13 cellular contexts compared by ENCODE assay signal in the genomic region with DNA sequence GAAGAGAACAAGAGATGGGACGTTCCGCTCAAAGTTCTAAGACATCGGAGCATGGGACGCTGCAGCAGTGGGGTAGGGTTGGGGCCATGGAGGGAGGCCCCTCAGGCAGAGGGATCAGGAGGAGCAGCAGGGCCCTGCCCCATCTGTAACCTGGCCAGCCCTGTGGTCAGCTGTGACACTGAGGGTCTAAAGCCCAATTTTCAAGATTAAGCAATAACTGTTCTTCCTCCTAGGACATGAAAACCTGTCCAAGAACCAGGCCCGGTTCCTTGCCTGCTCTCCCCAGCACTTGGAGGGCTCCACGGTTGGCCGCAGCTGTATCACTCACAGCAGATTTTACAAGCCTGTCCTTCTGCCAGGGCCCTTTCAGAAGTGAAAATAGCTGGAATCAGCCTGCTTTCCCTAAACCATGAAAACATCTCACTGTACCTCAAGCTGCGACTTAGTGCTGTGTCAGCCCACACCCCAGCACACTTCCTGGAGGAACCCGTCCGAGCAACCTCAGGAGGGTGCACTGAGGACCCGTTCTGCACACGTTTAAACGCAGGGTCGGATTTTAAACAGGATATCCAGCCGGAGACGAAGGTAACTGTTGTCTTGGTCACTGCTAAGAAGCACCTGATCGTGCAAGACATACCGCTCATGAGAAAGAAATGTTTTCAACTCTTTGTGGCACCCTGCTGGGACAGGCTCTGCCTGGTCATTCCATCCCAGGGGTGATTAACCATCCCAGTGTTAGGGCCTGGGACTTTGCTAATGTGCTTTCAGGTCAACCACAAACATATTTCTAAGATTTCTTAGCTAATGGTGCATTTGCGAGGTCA.
DNase-seq lines count a peak whose midpoint lies in the region; ATAC-seq, FAIRE-seq and TF ChIP-seq lines count a peak whose summit lies in the region.
"Had no signal": no experiment of that assay in that cellular context is flagged by ENCODE, and none has a peak within 500 bp of the region (broad histone marks: within the 10 kb centered on the region; RNA-seq: fewer than 3 reads in every experiment).

No MANE protein-coding gene starts in this region.

- no peak for FAIRE-seq in H54 (lab: Jason Lieb, UNC)
- FAIRE-seq: GM12878, keratinocyte, TTC549 had no signal

- ATAC-seq in left ventricle myocardium superior (peak; percentile 83), HG03135 (IDR thresholded peaks at IDR 0.05; ENCODE audit: unreplicated experiment) (no peak), HG02885 (IDR thresholded peaks at IDR 0.05; ENCODE audit: poor library complexity, unreplicated experiment) (no peak)
- ATAC-seq: activated T-helper 17 cell treated with anti-CD3 and anti-CD28 coated beads, Interleukin-2, amount 50 U/mL, for 72 hours; GM12878 had no signal

- peak; percentile 85 for DNase-seq in DMS79 (lab: John Stamatoyannopoulos, UW)
- peak; percentile 20 for DNase-seq in T1000 (lab: John Stamatoyannopoulos, UW)
- peak; percentile 77 for DNase-seq in left ventricle myocardium superior
- DNase-seq in posterior vena cava (ENCODE audit: low spot score): peak; percentile 91
- no peak for DNase-seq in NCI-H1105 (lab: John Stamatoyannopoulos, UW)
- DNase-seq in H54 (ENCODE audit: insufficient read length, low spot score): no peak
- DNase-seq: NCI-H69 had no signal

- no peak for TF ChIP-seq POLR2A in H54 (IDR thresholded peaks at IDR 0.05; ENCODE audit: low read depth, low read length)

- intact Hi-C loops in left ventricle myocardium superior (cut with micrococcal nuclease) (no loop called here), posterior vena cava (cut with DNase I) (no loop called here)

Comparison
In these comparisons a context has a peak if more than half of its experiments do, and no peak if none do; other contexts are left out.
1. DNase-seq: peak in DMS79 (single experiment), T1000 (single experiment), left ventricle myocardium superior (single experiment) and posterior vena cava (single experiment); none in NCI-H1105 (single experiment) and H54 (single experiment).